ENCODE assay signal across 25 cellular contexts in genomic region chr9:346114-346513, GRCh38.
DNase-seq lines count a peak whose midpoint lies in the region; ATAC-seq, FAIRE-seq and TF ChIP-seq lines count a peak whose summit lies in the region.
"Had no signal": no experiment of that assay in that cellular context is flagged by ENCODE, and none has a peak within 500 bp of the region (broad histone marks: within the 10 kb centered on the region; RNA-seq: fewer than 3 reads in every experiment).

No MANE protein-coding gene starts in this region.

- CTCF ChIA-PET in HEK293T (lab: Yijun Ruan, JAX) = no interaction called here

- no peak for FAIRE-seq in GM19239 (lab: Jason Lieb, UNC)
- FAIRE-seq: kidney, small intestine had no signal

- no peak overlapping the region for H3K4me3 ChIP-seq in skeletal muscle cell (ENCODE audit: low read depth, low read length)
- H3K4me3 ChIP-seq: dorsolateral prefrontal cortex, tibial nerve had no signal

- POLR2A ChIA-PET in HEK293T (lab: Yijun Ruan, JAX) = no interaction called here

- ATAC-seq in GM21423 (IDR thresholded peaks at IDR 0.05; ENCODE audit: unreplicated experiment) = no peak
- ATAC-seq: activated CD8-positive, alpha-beta T cell treated with anti-CD3 and anti-CD28 coated beads for 36 hours; natural killer cell; stimulated activated naive CD8-positive, alpha-beta T cell treated with anti-CD3 and anti-CD28 coated beads, Interleukin-15, Interleukin-2, amounts not matched to agents 100 U/mL and 50 U/mL, for 24 hours had no signal

- DNase-seq in NCI-H1092 treated with DMSO at 0.1 percent for 48 hours (lab: John Stamatoyannopoulos, UW) = peak; percentile 7
- DNase-seq in NCI-H1092 (lab: John Stamatoyannopoulos, UW) = no peak
- DNase-seq in NCI-H524 (lab: John Stamatoyannopoulos, UW) = peak; percentile 76 to 94
- DNase-seq in islet precursor cell = peak; percentile 63
- peak; percentile 52 for DNase-seq in skeletal muscle cell (ENCODE audit: low read depth)
- DNase-seq in GM19239 (ENCODE audit: insufficient read length, low spot score) = no peak
- no peak for DNase-seq in HEK293T (ENCODE audit: extremely low spot score)
- DNase-seq: activated CD8-positive, alpha-beta T cell treated with anti-CD3 and anti-CD28 coated beads for 36 hours; activated naive CD4-positive, alpha-beta T cell; anterior cingulate cortex; CD8-positive, alpha-beta memory T cell; central memory CD4-positive, alpha-beta T cell; DND-41; dorsolateral prefrontal cortex; H7; hypothalamus; kidney; natural killer cell; OCI-M1; SIG-M5; small intestine; stimulated activated CD4-positive, alpha-beta T cell treated with anti-CD3 and anti-CD28 coated beads, Interleukin-2, amount 100 ng/mL, for 48 hours; stimulated activated naive CD8-positive, alpha-beta T cell treated with anti-CD3 and anti-CD28 coated beads, Interleukin-15, Interleukin-2, amounts not matched to agents 100 U/mL and 50 U/mL, for 24 hours had no signal

TF ChIP-seq in HEK293T, 16 proteins besides CTCF, POLR2A, EP300 and RAD21:
- TF ChIP-seq PKNOX1 (IDR thresholded peaks at IDR 0.05) = no peak
- no peak for TF ChIP-seq NFRKB (IDR thresholded peaks at IDR 0.05)
- TF ChIP-seq CTBP1 (IDR thresholded peaks at IDR 0.05; ENCODE audit: borderline replicate concordance) = no peak
- no peak for TF ChIP-seq HDGF (IDR thresholded peaks at IDR 0.05; ENCODE audit: borderline replicate concordance)
TF ChIP-seq in HEK293T: peak in this region for 0.

Comparison
In these comparisons a context has a peak if more than half of its experiments do, and no peak if none do; other contexts are left out.
1. DNase-seq: peak in NCI-H1092 treated with DMSO at 0.1 percent for 48 hours (single experiment), NCI-H524 (2 of 2), islet precursor cell (single experiment) and skeletal muscle cell (single experiment); none in NCI-H1092 (single experiment), GM19239 (single experiment) and HEK293T (single experiment).